Comparison of ENCODE assay signal across 22 cellular contexts in the genomic region with DNA sequence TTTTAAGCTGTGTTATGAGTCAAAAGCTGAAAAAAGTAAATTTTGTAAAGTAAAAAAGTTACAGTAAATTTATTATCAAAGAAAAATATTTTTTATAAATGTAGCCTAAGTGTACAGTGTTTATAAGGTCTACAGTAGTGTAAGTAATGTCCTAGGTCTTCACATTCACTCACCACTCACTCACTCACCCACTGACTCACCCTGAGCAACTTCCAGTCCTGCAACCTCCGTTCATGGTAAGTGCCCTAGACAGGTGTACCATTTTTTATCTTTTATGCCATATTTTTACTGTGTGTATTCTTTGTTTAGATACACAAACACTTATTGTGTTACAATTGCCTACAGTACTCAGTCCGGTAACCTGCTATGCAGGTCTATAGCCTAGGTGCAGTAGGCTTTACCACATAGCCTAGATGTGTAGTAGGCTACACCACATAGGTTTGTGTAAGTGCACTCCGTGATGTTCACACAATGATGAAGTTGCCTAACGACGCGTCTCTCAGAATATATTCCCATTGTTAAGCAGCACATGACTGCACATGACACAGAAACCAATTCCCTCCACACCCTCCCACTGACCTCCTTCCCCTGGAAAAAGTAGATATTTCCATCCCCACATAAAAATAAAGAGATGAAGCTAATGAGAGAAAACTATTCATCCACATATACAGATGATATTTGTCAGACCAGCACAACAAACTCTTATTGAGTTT. TPM values are rescaled to one million over a fixed set of nuclear protein-coding genes. Genes with fewer than 3 reads are reported as not detected.
DNase-seq lines count a peak whose midpoint lies in the region; ATAC-seq and TF ChIP-seq lines count a peak whose summit lies in the region.
"Had no signal": no experiment of that assay in that cellular context is flagged by ENCODE, and none has a peak within 500 bp of the region (broad histone marks: within the 10 kb centered on the region; RNA-seq: fewer than 3 reads in every experiment).

No MANE protein-coding gene starts in this region.

- TF ChIP-seq CTCF in esophagus muscularis mucosa (IDR thresholded peaks at IDR 0.05), result no peak

- no peaks in the 10 kb centered on the region for H3K36me3 Mint-ChIP-seq in activated CD4-positive, alpha-beta T cell treated with anti-CD3 and anti-CD28 coated beads for 36 hours (ENCODE audit: low read depth)

- intact Hi-C loops in activated CD4-positive, alpha-beta T cell treated with anti-CD3 and anti-CD28 coated beads for 36 hours (cut with DNase I, micrococcal nuclease), result no loop called here
- intact Hi-C loops in esophagus muscularis mucosa (cut with DNase I), result no loop called here

- no peak overlapping the region for H3K4me3 Mint-ChIP-seq in activated CD4-positive, alpha-beta T cell treated with anti-CD3 and anti-CD28 coated beads for 36 hours
- H3K4me3 Mint-ChIP-seq: brain; CD4-positive, alpha-beta T cell had no signal

- no peaks in the 10 kb centered on the region for H3K9me3 Mint-ChIP-seq in activated CD4-positive, alpha-beta T cell treated with anti-CD3 and anti-CD28 coated beads for 36 hours (ENCODE audit: low read depth)
- H3K9me3 Mint-ChIP-seq: CD4-positive, alpha-beta T cell had no signal

- H3K4me1 Mint-ChIP-seq in activated CD4-positive, alpha-beta T cell treated with anti-CD3 and anti-CD28 coated beads for 36 hours, result peaks cover 3% of the 10 kb centered on the region

- ATAC-seq in activated CD4-positive, alpha-beta T cell treated with anti-CD3 and anti-CD28 coated beads for 36 hours, result peak; percentile 42
- ATAC-seq: left colon had no signal

- TF ChIP-seq EP300 in esophagus muscularis mucosa (IDR thresholded peaks at IDR 0.05), result no peak

- H3K36me3 ChIP-seq in esophagus muscularis mucosa (no peaks in the 10 kb centered on the region), H7 (replicated peaks; ENCODE audit: control insufficient read depth, insufficient read depth, low read length) (no peaks in the 10 kb centered on the region)

- 78% methylated on average over 6 of the region's 6 CpGs for WGBS in esophagus muscularis mucosa

- H3K27me3 ChIP-seq in esophagus muscularis mucosa, result no peaks in the 10 kb centered on the region
- no peaks in the 10 kb centered on the region for H3K27me3 ChIP-seq in H7 (ENCODE audit: control insufficient read depth, insufficient read depth, low read length)
- H3K27me3 ChIP-seq: dorsolateral prefrontal cortex, suprapubic skin had no signal

- no peak for DNase-seq in activated CD4-positive, alpha-beta T cell treated with anti-CD3 and anti-CD28 coated beads for 36 hours
- no peak for DNase-seq in activated CD4-positive, alpha-beta T cell treated with anti-CD3 and anti-CD28 coated beads, Interleukin-2, amount 50 U/mL, for 48 hours
- DNase-seq in esophagus muscularis mucosa (ENCODE audit: extremely low spot score) (no peak), lung microvascular endothelial cell (ENCODE audit: low read depth in 2 of 2) (peak; percentile 11 to 49), H7 (no peak), retina (no peak)
- no peak for DNase-seq in stimulated activated CD4-positive, alpha-beta T cell treated with anti-CD3 and anti-CD28 coated beads, Interleukin-15, amount 100 ng/mL, for 24 hours
- DNase-seq in stimulated activated CD4-positive, alpha-beta T cell treated with anti-CD3 and anti-CD28 coated beads, Interleukin-12 subunit alpha, Interleukin-12 subunit beta, amount 100 ng/mL, for 4 hours, result no peak
- DNase-seq: activated CD8-positive, alpha-beta memory T cell treated with anti-CD3 and anti-CD28 coated beads, Interleukin-2, amount 50 U/mL, for 48 hours; activated naive CD4-positive, alpha-beta T cell treated with Interleukin-2 at 50 U/mL for 16 hours; CD4-positive, alpha-beta T cell; DMS79 treated with DMSO at 0.1 percent for 48 hours; dorsolateral prefrontal cortex; hypothalamus; left colon; NCI-H1048; NCI-H2171 treated with DMSO at 0.1 percent for 48 hours; psoas muscle; SHP77 treated with DMSO at 0.1 percent for 48 hours had no signal

- H3K27me3 Mint-ChIP-seq in activated CD4-positive, alpha-beta T cell treated with anti-CD3 and anti-CD28 coated beads for 36 hours, result no peaks in the 10 kb centered on the region
- H3K27me3 Mint-ChIP-seq: brain; CD4-positive, alpha-beta T cell had no signal

- no peak for TF ChIP-seq POLR2A in esophagus muscularis mucosa (IDR thresholded peaks at IDR 0.05; ENCODE audit: low read depth)

- H3K4me3 ChIP-seq in esophagus muscularis mucosa, result no peak overlapping the region
- no peak overlapping the region for H3K4me3 ChIP-seq in H7 (ENCODE audit: insufficient read depth, low read depth, low read length)
- H3K4me3 ChIP-seq: dorsolateral prefrontal cortex, psoas muscle, suprapubic skin had no signal

- H3K27ac Mint-ChIP-seq in activated CD4-positive, alpha-beta T cell treated with anti-CD3 and anti-CD28 coated beads for 36 hours, result no peak overlapping the region
- H3K27ac Mint-ChIP-seq: brain; CD4-positive, alpha-beta T cell had no signal

- POLR2A ChIA-PET in activated CD4-positive, alpha-beta T cell treated with anti-CD3 and anti-CD28 coated beads for 36 hours (lab: Charles Lee), result no interaction called here

- H3K27ac ChIP-seq in esophagus muscularis mucosa (replicated peaks in 1 of 4), result peak overlapping the region; percentile 73 to 85 (median 81)
- H3K27ac ChIP-seq: dorsolateral prefrontal cortex, psoas muscle, suprapubic skin had no signal

- peaks cover 16 to 59% (median 54%) of the 10 kb centered on the region in 4 donors for H3K4me1 ChIP-seq in esophagus muscularis mucosa

- CTCF ChIA-PET in activated CD4-positive, alpha-beta T cell treated with anti-CD3 and anti-CD28 coated beads for 36 hours (lab: Charles Lee), result interaction anchor here (0.8 kb wide), 1 partner anchor 84 kb away, joined by 3 read pairs; no protein-coding TSS in a partner anchor

- H3K9me3 ChIP-seq in esophagus muscularis mucosa, result no peaks in the 10 kb centered on the region
- H3K9me3 ChIP-seq: psoas muscle, suprapubic skin had no signal

RNA-seq across cellular contexts. Expression of gene FGL2, which starts 44.8 kb away (rescaled TPM):
- under 1 TPM; 0.16 TPM for total RNA-seq in activated CD4-positive, alpha-beta T cell treated with anti-CD3 and anti-CD28 coated beads for 36 hours
- 100 to 1,000 TPM; 217 to 349 (median 305) TPM for total RNA-seq in esophagus muscularis mucosa
- total RNA-seq in lung microvascular endothelial cell, result under 0.01 and 0.20 TPM in 2 replicates
- not detected in 2 replicates for total RNA-seq in H7 (2014; rRNA removed; shearing (Covaris generic))
- total RNA-seq: HT-29 had no signal

Comparison
In these comparisons a context has a peak if more than half of its experiments do, and no peak if none do; other contexts are left out.
1. DNase-seq: peak in lung microvascular endothelial cell (2 of 2); none in activated CD4-positive, alpha-beta T cell treated with anti-CD3 and anti-CD28 coated beads for 36 hours (single experiment), activated CD4-positive, alpha-beta T cell treated with anti-CD3 and anti-CD28 coated beads, Interleukin-2, amount 50 U/mL, for 48 hours (0 of 2), esophagus muscularis mucosa (single experiment), H7 (single experiment), stimulated activated CD4-positive, alpha-beta T cell treated with anti-CD3 and anti-CD28 coated beads, Interleukin-15, amount 100 ng/mL, for 24 hours (single experiment), stimulated activated CD4-positive, alpha-beta T cell treated with anti-CD3 and anti-CD28 coated beads, Interleukin-12 subunit alpha, Interleukin-12 subunit beta, amount 100 ng/mL, for 4 hours (single experiment) and retina (single experiment).
2. RNA of gene FGL2, which starts 44.8 kb away (total RNA-seq): 217 to 349 TPM in esophagus muscularis mucosa; under 0.01 to 0.20 TPM in lung microvascular endothelial cell, 0.16 TPM in activated CD4-positive, alpha-beta T cell treated with anti-CD3 and anti-CD28 coated beads for 36 hours and not detected in H7; every median in the first group is over 100 times any median in the second.